ENCODE assay signal across 1 cellular context in genomic region chr6:44128020-44128917, GRCh38.
TF ChIP-seq lines count a peak whose summit lies in the region.

No MANE protein-coding gene starts in this region.

TF ChIP-seq in HEK293, 187 proteins besides CTCF, POLR2A, EP300 and RAD21 (continued from another document):
- TF ChIP-seq ZNF335 (tag by site-specific recombination; conservative IDR thresholded peaks at IDR 0.05): peak; percentile 95
- peak; percentile 74 for TF ChIP-seq GLIS2 (tag by site-specific recombination; IDR thresholded peaks at IDR 0.05)
- TF ChIP-seq HIC1 (tag by site-specific recombination; IDR thresholded peaks at IDR 0.05): peak; percentile 67
- no peak for TF ChIP-seq ZSCAN4 (tag by site-specific recombination; IDR thresholded peaks at IDR 0.05)
- TF ChIP-seq ZIC2 (tag by site-specific recombination; IDR thresholded peaks at IDR 0.05): peak; percentile 63; the same call in 1 of the 2 replicates
- TF ChIP-seq GLIS1 (tag by site-specific recombination; IDR thresholded peaks at IDR 0.05): peak; percentile 46
- TF ChIP-seq ELK4 (IDR thresholded peaks at IDR 0.05; ENCODE audit: borderline replicate concordance, low read depth, low read length): no peak
- no peak for TF ChIP-seq HOXD13 (CRISPR knock-in tag; IDR thresholded peaks at IDR 0.05; ENCODE audit: borderline replicate concordance)
- peak; percentile 71 for TF ChIP-seq ZBTB26 (tag by site-specific recombination; optimal IDR thresholded peaks at IDR 0.05)
- TF ChIP-seq GFI1B (tag by site-specific recombination; IDR thresholded peaks at IDR 0.05): no peak
- 0 out of 2 replicates have a peak, but pooled peaks have one; percentile 21 for TF ChIP-seq HOXC10 (CRISPR knock-in tag; IDR thresholded peaks at IDR 0.05)
- TF ChIP-seq ZNF416 (tag by site-specific recombination; IDR thresholded peaks at IDR 0.05): no peak
- 0 out of 2 replicates have a peak, but pooled peaks have one; percentile 18 for TF ChIP-seq ZBTB48 (tag by site-specific recombination; IDR thresholded peaks at IDR 0.05)
- peak; percentile 73; the same call in 1 of the 2 replicates for TF ChIP-seq PATZ1 (tag by site-specific recombination; IDR thresholded peaks at IDR 0.05)
- TF ChIP-seq ZNF513 (tag by site-specific recombination; IDR thresholded peaks at IDR 0.05): no peak
- TF ChIP-seq KLF9 (tag by site-specific recombination; IDR thresholded peaks at IDR 0.05; ENCODE audit: low read depth): peak; percentile 45; the same call in 1 of the 2 replicates
- no peak for TF ChIP-seq SCRT2 (tag by site-specific recombination; IDR thresholded peaks at IDR 0.05)
- TF ChIP-seq EGR2 (tag by site-specific recombination; IDR thresholded peaks at IDR 0.05; ENCODE audit: low read depth): peak; percentile 16
TF ChIP-seq in HEK293: peak in this region for 15.
